ENCODE assay signal across 10 cellular contexts in the genomic region with DNA sequence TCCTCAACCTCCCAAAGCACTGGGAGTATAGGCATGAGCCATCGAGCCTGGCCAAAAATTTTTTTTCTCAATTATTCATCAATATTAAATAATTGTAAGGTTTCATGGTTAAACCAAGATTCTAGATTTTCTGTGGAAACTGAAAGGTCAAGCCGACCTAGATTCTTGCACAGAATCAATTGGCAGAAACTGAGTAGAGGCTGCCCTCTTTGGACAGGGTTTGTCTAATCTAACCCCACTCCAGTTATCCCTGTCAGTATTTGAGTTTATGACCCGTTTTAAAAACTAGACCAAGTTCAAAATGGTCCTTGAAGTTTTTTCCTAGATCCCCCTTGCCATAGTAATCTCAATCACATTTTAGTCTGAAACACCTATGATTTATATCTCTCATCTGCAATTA. TPM values are rescaled to one million over a fixed set of nuclear protein-coding genes. Genes with fewer than 3 reads are reported as not detected.
A peak's percentile ranks its signal among the peaks of the same experiment; 100 is the strongest.
DNase-seq lines count a peak whose midpoint lies in the region; ATAC-seq and TF ChIP-seq lines count a peak whose summit lies in the region.
"Had no signal": no experiment of that assay in that cellular context is flagged by ENCODE, and none has a peak within 500 bp of the region (broad histone marks: within the 10 kb centered on the region; RNA-seq: fewer than 3 reads in every experiment).

No MANE protein-coding gene starts in this region.

- no peak overlapping the region for H2AK5ac ChIP-seq in IMR-90 (ENCODE audit: low read depth, low read length)

- H2BK20ac ChIP-seq in IMR-90 (ENCODE audit: low read depth, low read length): no peak overlapping the region

- H3K56ac ChIP-seq in IMR-90 (ENCODE audit: extremely low read depth, insufficient read depth, low read length): no peak overlapping the region

- H2BK120ac ChIP-seq in IMR-90 (ENCODE audit: low read depth, low read length): no peak overlapping the region

- CTCF ChIA-PET in BJ (lab: Yijun Ruan, JAX): interaction anchor here (0.8 to 5.6 kb wide), 4 partner anchors 12 to 530 kb away, joined by 3 to 27 read pairs (median 12); no protein-coding TSS in a partner anchor
- CTCF ChIA-PET in IMR-90 (lab: Yijun Ruan, JAX): no interaction called here
- CTCF ChIA-PET in CD8-positive, alpha-beta memory T cell (lab: Charles Lee): interaction anchor here (1.7 kb wide), 1 partner anchor 13 kb away, joined by 5 read pairs; a partner anchor contains a TSS

- H3K4me3 Mint-ChIP-seq in CD8-positive, alpha-beta memory T cell: no peak overlapping the region
- H3K4me3 Mint-ChIP-seq: activated naive CD8-positive, alpha-beta T cell had no signal

- no peaks in the 10 kb centered on the region for H3K9me1 ChIP-seq in IMR-90 (ENCODE audit: insufficient read depth, low read length)

- POLR2A ChIA-PET in BJ (lab: Charles Lee) (no interaction called here), IMR-90 (lab: Charles Lee; ENCODE audit: unreplicated experiment) (no interaction called here)
- POLR2A ChIA-PET in CD8-positive, alpha-beta memory T cell (lab: Charles Lee): no interaction called here

- H3K4me1 Mint-ChIP-seq in CD8-positive, alpha-beta memory T cell: no peaks in the 10 kb centered on the region

- H3K4ac ChIP-seq in IMR-90 (ENCODE audit: low read depth, low read length): no peak overlapping the region

- H3K27me3 ChIP-seq in BJ (ENCODE audit: control insufficient read depth, insufficient read depth, low read length) (no peaks in the 10 kb centered on the region), IMR-90 (ENCODE audit: control insufficient read depth, insufficient read depth, low read length) (no peaks in the 10 kb centered on the region), body of pancreas (no peaks in the 10 kb centered on the region), left lung (no peaks in the 10 kb centered on the region)
- no peaks in the 10 kb centered on the region for H3K27me3 ChIP-seq in CD8-positive, alpha-beta memory T cell (ENCODE audit: insufficient read depth, low read length, poor library complexity, severe bottlenecking)
- H3K27me3 ChIP-seq: ovary had no signal

- H4K8ac ChIP-seq in IMR-90 (ENCODE audit: low read depth in 2 of 2, low read length in 2 of 2): no peak overlapping the region

- H3K14ac ChIP-seq in IMR-90 (replicated peaks; ENCODE audit: low read depth, low read length): no peak overlapping the region

- no peak overlapping the region; the same call in 1 of the 2 replicates for H4K5ac ChIP-seq in IMR-90 (ENCODE audit: low read depth, low read length)

- H3K9me3 ChIP-seq in IMR-90 (ENCODE audit: control insufficient read depth, insufficient read depth, low read length) (no peaks in the 10 kb centered on the region), body of pancreas (no peaks in the 10 kb centered on the region), left lung (no peaks in the 10 kb centered on the region)
- H3K9me3 ChIP-seq in CD8-positive, alpha-beta memory T cell (ENCODE audit: low read length): no peaks in the 10 kb centered on the region
- H3K9me3 ChIP-seq: ovary had no signal

- intact Hi-C loops in IMR-90 (cut with micrococcal nuclease): loop anchor here (1.0 kb wide), 1 partner anchor 488 kb away; no protein-coding TSS in a partner anchor
- intact Hi-C loops in body of pancreas (cut with DNase I): no loop called here
- intact Hi-C loops in left lung (cut with DNase I): no loop called here

- no peaks in the 10 kb centered on the region for H3K79me1 ChIP-seq in IMR-90 (ENCODE audit: low read depth in 1 of 2, low read length in 2 of 2)

- H3K36me3 ChIP-seq in BJ (ENCODE audit: control insufficient read depth, insufficient read depth, low read length) (no peaks in the 10 kb centered on the region), IMR-90 (ENCODE audit: control insufficient read depth, insufficient read depth, low read length) (no peaks in the 10 kb centered on the region), body of pancreas (replicated peaks in 1 of 2; ENCODE audit: insufficient read depth in 1 of 2, low read depth in 2 of 2) (no peaks in the 10 kb centered on the region), left lung (no peaks in the 10 kb centered on the region)
- H3K36me3 ChIP-seq in CD8-positive, alpha-beta memory T cell (ENCODE audit: insufficient read depth, low read length): no peaks in the 10 kb centered on the region
- H3K36me3 ChIP-seq: ovary had no signal

- ATAC-seq in IMR-90 (ENCODE audit: low read depth) (peak; percentile 68; the same call in 1 of the 2 replicates), body of pancreas (no peak), left lung (peak; percentile 65)

- no peak for DNase-seq in BJ (ENCODE audit: low read depth)
- DNase-seq in IMR-90: peak; percentile 33
- DNase-seq in body of pancreas: no peak
- DNase-seq in left lung: no peak
- DNase-seq in NCI-H2107 (lab: John Stamatoyannopoulos, UW): no peak
- DNase-seq in CD8-positive, alpha-beta memory T cell: no peak
- no peak for DNase-seq in NCI-H187 treated with DMSO at 0.1 percent for 48 hours (lab: John Stamatoyannopoulos, UW)
- no peak for DNase-seq in stimulated activated CD4-positive, alpha-beta T cell treated with anti-CD3 and anti-CD28 coated beads, Interleukin-1b, Interleukin-23, amount 100 ng/mL, for 48 hours
- DNase-seq: ovary had no signal

- no peak overlapping the region for H4K91ac ChIP-seq in IMR-90 (ENCODE audit: insufficient read depth, low read depth, low read length)

- no peak overlapping the region for H2BK5ac ChIP-seq in IMR-90 (ENCODE audit: low read depth, low read length, poor library complexity, severe bottlenecking)

- peaks cover 0 to 2% (median 0%) of the 10 kb centered on the region in 5 donors for H3K9me3 Mint-ChIP-seq in CD8-positive, alpha-beta memory T cell

- H3K4me3 ChIP-seq in BJ (ENCODE audit: low read depth, low read length) (no peak overlapping the region), IMR-90 (ENCODE audit: insufficient read depth, low read depth, low read length) (no peak overlapping the region), body of pancreas (no peak overlapping the region), left lung (no peak overlapping the region)
- H3K4me3 ChIP-seq in CD8-positive, alpha-beta memory T cell (ENCODE audit: low read length): no peak overlapping the region
- H3K4me3 ChIP-seq: ovary had no signal

- H2AFZ ChIP-seq in IMR-90 (replicated peaks; ENCODE audit: low read length, poor library complexity): no peak overlapping the region

- no peak overlapping the region for H2AK9ac ChIP-seq in IMR-90 (replicated peaks; ENCODE audit: low read depth, low read length, poor library complexity)

- no peak overlapping the region for H3K23ac ChIP-seq in IMR-90 (ENCODE audit: low read depth, low read length)

- TF ChIP-seq CTCF in BJ (IDR thresholded peaks at IDR 0.05; ENCODE audit: insufficient read depth, low read depth, low read length): peak; percentile 38
- TF ChIP-seq CTCF in IMR-90 (conservative IDR thresholded peaks at IDR 0.05; ENCODE audit: low read depth, low read length): peak; percentile 55
- peak in 5 of 7 experiments; percentile 12 to 41 (median 23) for TF ChIP-seq CTCF in body of pancreas (IDR thresholded peaks at IDR 0.05)
- no peak for TF ChIP-seq CTCF in left lung (IDR thresholded peaks at IDR 0.05)

- H3K27ac Mint-ChIP-seq in CD8-positive, alpha-beta memory T cell: no peak overlapping the region
- H3K27ac Mint-ChIP-seq: activated naive CD8-positive, alpha-beta T cell had no signal

- no peak overlapping the region for H3K4me2 ChIP-seq in IMR-90 (ENCODE audit: low read depth, low read length)

- BruUV-seq in IMR-90 (replicated peaks; lab: Mats Ljungman, UMichigan): no TSS peak

- TF ChIP-seq POLR2A in IMR-90 (IDR thresholded peaks at IDR 0.05; ENCODE audit: low read depth, low read length) (no peak), body of pancreas (IDR thresholded peaks at IDR 0.05) (no peak)

- H3K9ac ChIP-seq in IMR-90 (ENCODE audit: low read depth, low read length): no peak overlapping the region

- no peaks in the 10 kb centered on the region for H3K36me3 Mint-ChIP-seq in CD8-positive, alpha-beta memory T cell
- H3K36me3 Mint-ChIP-seq: activated naive CD8-positive, alpha-beta T cell had no signal

- no peak overlapping the region for H2BK15ac ChIP-seq in IMR-90 (ENCODE audit: low read depth, low read length)

- H3K27ac ChIP-seq in IMR-90 (ENCODE audit: insufficient read depth, low read length): no peak overlapping the region
- H3K27ac ChIP-seq in body of pancreas: no peak overlapping the region
- H3K27ac ChIP-seq in left lung: no peak overlapping the region
- H3K27ac ChIP-seq in CD8-positive, alpha-beta memory T cell (ENCODE audit: low read depth, low read length): no peak overlapping the region
- H3K27ac ChIP-seq: ovary had no signal

- H3K4me1 ChIP-seq in IMR-90 (ENCODE audit: control insufficient read depth, insufficient read depth, low read length) (no peaks in the 10 kb centered on the region), body of pancreas (no peaks in the 10 kb centered on the region), left lung (no peaks in the 10 kb centered on the region)
- H3K4me1 ChIP-seq in CD8-positive, alpha-beta memory T cell (ENCODE audit: insufficient read depth, low read length): no peaks in the 10 kb centered on the region

- in situ Hi-C loops in IMR-90 (cut with MboI; ENCODE audit: low sequenced_read_pairs): loop anchor here (25.0 kb wide), 1 partner anchor 521 kb away; no protein-coding TSS in a partner anchor

- H3K18ac ChIP-seq in IMR-90 (ENCODE audit: low read depth, low read length): no peak overlapping the region

- H3K27me3 Mint-ChIP-seq in CD8-positive, alpha-beta memory T cell: peaks cover 4 to 15% of the 10 kb centered on the region in 2 donors
- H3K27me3 Mint-ChIP-seq: activated naive CD8-positive, alpha-beta T cell had no signal

- peak; percentile 58 for TF ChIP-seq RAD21 in IMR-90 (IDR thresholded peaks at IDR 0.05; ENCODE audit: low read length)

- WGBS in IMR-90 (ENCODE audit: extremely low coverage in 2 of 2, insufficient read length in 1 of 2), 2 experiments: no CpG with 5 or more reads among the region's 3 CpGs
- WGBS in body of pancreas, 2 donors: 3 to 6% methylated on average over 3 of the region's 3 CpGs

- no peaks in the 10 kb centered on the region for H4K20me1 ChIP-seq in IMR-90 (ENCODE audit: insufficient read depth, low read length)

- dilution Hi-C loops in IMR-90 (cut with HindIII; ENCODE audit: low sequenced_read_pairs, unreplicated experiment): no loop called here

RNA-seq across cellular contexts. Expression of a gene that starts 8.6 kb away (rescaled TPM):
- polyA plus RNA-seq in BJ (2011; rRNA removed) (106 and 142 TPM in 2 replicates), IMR-90 (2012; rRNA removed) (90.4 and 110 TPM in 2 replicates)
- polyA minus RNA-seq in BJ (2011; rRNA and poly(A)+ RNA removed): 70.3 and 77.2 TPM in 2 replicates
- total RNA-seq in IMR-90 (2012; rRNA removed) (185 and 217 TPM in 2 replicates), body of pancreas (10 to 100 TPM; 29.1 to 35.6 TPM), left lung (100 to 1,000 TPM; 142 to 167 TPM)
- polyA plus RNA-seq in IMR-90 (2012; cell fraction: cytosol; rRNA removed): 47.3 and 49.4 TPM in 2 replicates
- 11.6 and 52.2 TPM in 2 replicates for polyA plus RNA-seq in IMR-90 (2012; cell fraction: nucleus; rRNA removed; ENCODE audit: low replicate concordance)
- 10 to 100 TPM; 81.6 to 86.6 TPM for total RNA-seq in CD8-positive, alpha-beta memory T cell
- 120 TPM for polyA plus RNA-seq in CD8-positive, alpha-beta memory T cell

RNA-seq across cellular contexts. Expression of a gene that starts 13.0 kb away (rescaled TPM):
- polyA plus RNA-seq in BJ (2011; rRNA removed) (7.8 and 12.8 TPM in 2 replicates), IMR-90 (2012; rRNA removed) (3.1 and 4.0 TPM in 2 replicates)
- polyA minus RNA-seq in BJ (2011; rRNA and poly(A)+ RNA removed): 10.9 and 13.9 TPM in 2 replicates
- total RNA-seq in IMR-90 (2012; rRNA removed) (9.3 and 15.0 TPM in 2 replicates), body of pancreas (10 to 100 TPM in 1 of 2 donors, 1 to 10 TPM in 1; 8.9 to 11.9 TPM), left lung (10 to 100 TPM; 20.6 to 23.5 TPM)
- 1.0 and 1.8 TPM in 2 replicates for polyA plus RNA-seq in IMR-90 (2012; cell fraction: cytosol; rRNA removed)
- 2.4 and 3.9 TPM in 2 replicates for polyA plus RNA-seq in IMR-90 (2012; cell fraction: nucleus; rRNA removed; ENCODE audit: low replicate concordance)
- total RNA-seq in CD8-positive, alpha-beta memory T cell: 10 to 100 TPM in 1 of 2 experiments, 1 to 10 TPM in 1; 9.6 to 12.1 TPM
- 18.8 TPM for polyA plus RNA-seq in CD8-positive, alpha-beta memory T cell

Comparison
In these comparisons a context has a peak if more than half of its experiments do, and no peak if none do; other contexts are left out.
1. CTCF ChIP-seq: peak in BJ (single experiment), IMR-90 (single experiment) and body of pancreas (5 of 7); none in left lung (0 of 2).